ENCODE assay signal across 22 cellular contexts in the genomic region with DNA sequence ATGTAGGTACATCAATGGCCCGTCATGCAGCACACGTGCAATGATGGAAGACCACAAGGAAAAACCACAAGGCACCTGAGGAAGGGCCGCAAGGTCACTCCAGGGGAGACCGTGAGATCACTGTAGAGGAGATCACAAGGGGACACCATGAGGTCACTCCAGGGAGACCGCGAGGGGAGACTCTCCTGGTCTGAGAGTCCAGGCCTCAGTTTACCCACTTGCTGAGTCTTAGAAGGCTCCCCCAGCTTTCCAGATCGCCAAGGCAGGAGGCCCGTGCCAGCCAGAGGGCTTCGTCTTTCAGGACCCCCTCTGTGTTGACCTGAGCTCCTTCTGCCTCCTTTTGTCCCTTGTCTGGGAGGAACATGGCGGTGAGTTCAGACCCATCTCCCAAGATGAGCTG.
"Had no signal": no experiment of that assay in that cellular context is flagged by ENCODE, and none has a peak within 500 bp of the region (broad histone marks: within the 10 kb centered on the region; RNA-seq: fewer than 3 reads in every experiment).

No MANE protein-coding gene starts in this region.

- H3K27me3 ChIP-seq: colonic mucosa, hepatocyte, tibial nerve, upper lobe of left lung had no signal

- H3K27ac ChIP-seq: colonic mucosa, epithelial cell of prostate, gastroesophageal sphincter, heart left ventricle, hepatocyte, parathyroid adenoma, prostate gland, skin epidermis, thoracic aorta, tibial nerve, upper lobe of left lung had no signal

- ATAC-seq: esophagus mucosa; gastroesophageal sphincter; heart left ventricle; natural killer cell; right cardiac atrium; stimulated activated naive B cell treated with anti-CD40 and anti-IgM and Interleukin-4, amounts not matched to agents 10 μg/mL and 1 μg/mL and 100 μg/mL, for 72 hours had no signal

- H3K36me3 ChIP-seq: colonic mucosa, gastroesophageal sphincter, heart left ventricle, prostate gland, thoracic aorta, tibial nerve, upper lobe of left lung had no signal

- H3K4me1 ChIP-seq: colonic mucosa, gastroesophageal sphincter, heart left ventricle, parathyroid adenoma, prostate gland, tibial nerve had no signal

- H3K4me3 ChIP-seq: colonic mucosa, gastroesophageal sphincter, heart left ventricle, hepatocyte, lung, prostate gland, skin epidermis, thoracic aorta, tibial nerve, upper lobe of left lung had no signal

- DNase-seq: colonic mucosa; effector CD8-positive, alpha-beta T cell; endodermal cell; foreskin fibroblast; kidney glomerular epithelial cell; natural killer cell; right cardiac atrium; stimulated activated CD4-positive, alpha-beta T cell treated with anti-CD3 and anti-CD28 coated beads, Interleukin-15, amount 100 ng/mL, for 24 hours; stimulated activated CD4-positive, alpha-beta T cell treated with anti-CD3 and anti-CD28 coated beads, Interleukin-2, amount 100 ng/mL, for 48 hours; stimulated activated naive B cell treated with anti-CD40 and anti-IgM and Interleukin-4, amounts not matched to agents 10 μg/mL and 1 μg/mL and 100 μg/mL, for 72 hours had no signal

- H3K9me3 ChIP-seq: colonic mucosa, gastroesophageal sphincter, heart left ventricle, prostate gland, thoracic aorta, tibial nerve, upper lobe of left lung had no signal
